Comparison of ENCODE assay signal across 7 cellular contexts in the genomic region with DNA sequence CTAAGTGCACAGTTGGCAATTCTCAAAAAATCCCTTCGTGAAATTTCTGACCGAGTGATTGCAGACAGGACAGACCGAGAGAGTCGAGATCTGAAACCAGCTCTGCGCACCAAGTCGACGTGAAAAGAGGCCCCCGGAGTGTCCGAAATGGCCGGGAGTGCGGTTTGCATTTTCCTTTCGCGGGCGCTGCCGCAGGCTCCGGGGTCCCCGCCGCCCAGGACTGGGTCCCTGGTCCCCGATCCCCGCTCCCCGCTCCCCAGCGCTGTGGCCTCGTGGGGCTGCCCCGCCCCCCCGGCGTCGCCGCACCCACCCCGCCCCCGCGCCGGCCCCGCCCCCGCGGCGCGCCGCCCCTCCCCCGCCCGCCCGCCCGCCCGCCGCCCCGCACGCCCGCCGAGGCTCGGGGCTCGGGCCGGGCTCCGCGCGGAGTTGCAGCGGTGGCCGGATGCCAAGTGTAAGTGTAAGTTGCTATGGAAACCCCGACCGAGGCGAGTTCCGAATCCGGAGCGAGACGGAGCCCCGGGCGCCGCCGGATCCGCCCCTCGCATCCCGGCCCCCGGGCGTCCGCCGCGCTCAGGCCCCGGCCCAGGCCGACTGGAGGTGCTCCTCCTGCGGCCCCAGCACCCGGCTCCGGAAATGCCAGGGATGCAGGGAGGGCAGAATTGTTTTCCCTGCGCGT. TPM values are rescaled to one million over a fixed set of nuclear protein-coding genes. Genes with fewer than 3 reads are reported as not detected.
DNase-seq lines count a peak whose midpoint lies in the region; ATAC-seq and TF ChIP-seq lines count a peak whose summit lies in the region.

No MANE protein-coding gene starts in this region.

- peak overlapping the region; percentile 78 for H3K4me3 Mint-ChIP-seq in WTC11

- H3K9me3 ChIP-seq in skeletal muscle tissue (ENCODE audit: control insufficient read depth in 3 of 3, low read length in 3 of 3), result no peaks in the 10 kb centered on the region

- in situ Hi-C loops in GM13977 (cut with MboI; ENCODE audit: low pct_unique_long_range_greater_than_20kb, low sequenced_read_pairs, unreplicated experiment), result loop anchor here (10.0 kb wide), 1 partner anchor 321 kb away; the partner anchor contains the start of gene DNAJC1

- peak; percentile 78 for ATAC-seq in WTC11

- POLR2A ChIA-PET in WTC11 (lab: Charles Lee), result no interaction called here

- CTCF ChIA-PET in WTC11 (lab: Charles Lee), result no interaction called here

- TF ChIP-seq CTCF in GM13977 (IDR thresholded peaks at IDR 0.05; ENCODE audit: extremely low read depth, insufficient read depth, missing control alignments), result no peak
- no peak for TF ChIP-seq CTCF in HFF-Myc (IDR thresholded peaks at IDR 0.05; ENCODE audit: low read depth, low read length, missing control alignments)
- TF ChIP-seq CTCF in WTC11 (IDR thresholded peaks at IDR 0.05), result no peak

- no peaks in the 10 kb centered on the region for H3K9me3 Mint-ChIP-seq in WTC11

- H3K27ac Mint-ChIP-seq in WTC11, result no peak overlapping the region

- peak overlapping the region; percentile 52 for H3K4me3 ChIP-seq in HFF-Myc (replicated peaks; ENCODE audit: low read depth, low read length)
- H3K4me3 ChIP-seq in skeletal muscle tissue (ENCODE audit: low read length in 3 of 3), result peak overlapping the region; percentile 57 to 74 (median 67)

- H3K27me3 Mint-ChIP-seq in WTC11 (ENCODE audit: low read depth), result peaks cover 86% of the 10 kb centered on the region

- peak overlapping the region; percentile 48 to 57 (median 52) for H3K9ac ChIP-seq in skeletal muscle tissue (ENCODE audit: low read depth in 1 of 3, low read length in 3 of 3)

- H3K4me1 Mint-ChIP-seq in WTC11, result peaks cover 41% of the 10 kb centered on the region

- peaks cover 14 to 30% (median 16%) of the 10 kb centered on the region in 3 donors for H3K4me1 ChIP-seq in skeletal muscle tissue (ENCODE audit: control insufficient read depth in 3 of 3, insufficient read depth in 3 of 3, low read length in 3 of 3)

- no peaks in the 10 kb centered on the region for H3K36me3 Mint-ChIP-seq in WTC11

- H3K27ac ChIP-seq in caudate nucleus (ENCODE audit: low read depth, low read length), result peak overlapping the region; percentile 59
- peak overlapping the region; percentile 6 for H3K27ac ChIP-seq in skeletal muscle tissue (ENCODE audit: low read depth, low read length)

- peaks cover 8 to 25% (median 24%) of the 10 kb centered on the region in 3 donors for H3K36me3 ChIP-seq in skeletal muscle tissue (ENCODE audit: control insufficient read depth in 3 of 3, insufficient read depth in 3 of 3, low read length in 3 of 3)

- DNase-seq in GM13977 (ENCODE audit: low spot score), result peak; percentile 91
- no peak for DNase-seq in HFF-Myc (ENCODE audit: extremely low read depth, low read depth)
- peak; percentile 52 for DNase-seq in NCI-H1092 (lab: John Stamatoyannopoulos, UW)
- DNase-seq in WTC11 (ENCODE audit: low spot score), result peak; percentile 87
- DNase-seq in caudate nucleus (lab: John Stamatoyannopoulos, UW), result peak in 39 of 61 donors; percentile 15 to 78 (median 44)
- DNase-seq in iPS-NIHi7 (ENCODE audit: extremely low spot score), result peak; percentile 83

- H3K27me3 ChIP-seq in skeletal muscle tissue (ENCODE audit: control insufficient read depth in 3 of 3, insufficient read depth in 3 of 3, low read length in 3 of 3), result peaks cover 0 to 7% (median 0%) of the 10 kb centered on the region in 3 donors

TF ChIP-seq in WTC11, 78 proteins besides CTCF, POLR2A, EP300 and RAD21 (continues in another document):
- TF ChIP-seq OVOL2 (CRISPR knock-in tag; IDR thresholded peaks at IDR 0.05; ENCODE audit: borderline replicate concordance) (no peak), IRF2 (CRISPR knock-in tag; IDR thresholded peaks at IDR 0.05; ENCODE audit: borderline replicate concordance, low read depth) (no peak), NFYB (CRISPR knock-in tag; conservative IDR thresholded peaks at IDR 0.05; ENCODE audit: low read depth) (no peak), TEAD1 (CRISPR knock-in tag; IDR thresholded peaks at IDR 0.05) (peak; percentile 42; the same call in 1 of the 2 replicates), ZNF396 (CRISPR knock-in tag; IDR thresholded peaks at IDR 0.05; ENCODE audit: borderline replicate concordance) (no peak), AR (CRISPR knock-in tag; IDR thresholded peaks at IDR 0.05) (no peak), ZNF263 (CRISPR knock-in tag; IDR thresholded peaks at IDR 0.05; ENCODE audit: low read depth) (peak; percentile 45; the same call in 1 of the 2 replicates), GTF2I (CRISPR knock-in tag; conservative IDR thresholded peaks at IDR 0.05) (no peak), ERG (CRISPR knock-in tag; IDR thresholded peaks at IDR 0.05) (no peak)
- TF ChIP-seq, protein P1, sequence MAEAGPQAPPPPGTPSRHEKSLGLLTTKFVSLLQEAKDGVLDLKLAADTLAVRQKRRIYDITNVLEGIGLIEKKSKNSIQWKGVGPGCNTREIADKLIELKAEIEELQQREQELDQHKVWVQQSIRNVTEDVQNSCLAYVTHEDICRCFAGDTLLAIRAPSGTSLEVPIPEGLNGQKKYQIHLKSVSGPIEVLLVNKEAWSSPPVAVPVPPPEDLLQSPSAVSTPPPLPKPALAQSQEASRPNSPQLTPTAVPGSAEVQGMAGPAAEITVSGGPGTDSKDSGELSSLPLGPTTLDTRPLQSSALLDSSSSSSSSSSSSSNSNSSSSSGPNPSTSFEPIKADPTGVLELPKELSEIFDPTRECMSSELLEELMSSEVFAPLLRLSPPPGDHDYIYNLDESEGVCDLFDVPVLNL (CRISPR knock-in tag; IDR thresholded peaks at IDR 0.05; ENCODE audit: borderline replicate concordance, low read depth), result no peak
- TF ChIP-seq, protein P2, sequence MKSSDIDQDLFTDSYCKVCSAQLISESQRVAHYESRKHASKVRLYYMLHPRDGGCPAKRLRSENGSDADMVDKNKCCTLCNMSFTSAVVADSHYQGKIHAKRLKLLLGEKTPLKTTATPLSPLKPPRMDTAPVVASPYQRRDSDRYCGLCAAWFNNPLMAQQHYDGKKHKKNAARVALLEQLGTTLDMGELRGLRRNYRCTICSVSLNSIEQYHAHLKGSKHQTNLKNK (CRISPR knock-in tag; IDR thresholded peaks at IDR 0.05), result no peak
- TF ChIP-seq, protein P3, sequence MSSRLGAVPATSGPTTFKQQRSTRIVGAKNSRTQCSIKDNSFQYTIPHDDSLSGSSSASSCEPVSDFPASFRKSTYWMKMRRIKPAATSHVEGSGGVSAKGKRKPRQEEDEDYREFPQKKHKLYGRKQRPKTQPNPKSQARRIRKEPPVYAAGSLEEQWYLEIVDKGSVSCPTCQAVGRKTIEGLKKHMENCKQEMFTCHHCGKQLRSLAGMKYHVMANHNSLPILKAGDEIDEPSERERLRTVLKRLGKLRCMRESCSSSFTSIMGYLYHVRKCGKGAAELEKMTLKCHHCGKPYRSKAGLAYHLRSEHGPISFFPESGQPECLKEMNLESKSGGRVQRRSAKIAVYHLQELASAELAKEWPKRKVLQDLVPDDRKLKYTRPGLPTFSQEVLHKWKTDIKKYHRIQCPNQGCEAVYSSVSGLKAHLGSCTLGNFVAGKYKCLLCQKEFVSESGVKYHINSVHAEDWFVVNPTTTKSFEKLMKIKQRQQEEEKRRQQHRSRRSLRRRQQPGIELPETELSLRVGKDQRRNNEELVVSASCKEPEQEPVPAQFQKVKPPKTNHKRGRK (CRISPR knock-in tag; IDR thresholded peaks at IDR 0.05; ENCODE audit: borderline replicate concordance), result no peak

RNA-seq across cellular contexts. Expression of gene BMI1, which starts 4.5 kb away (rescaled TPM):
- total RNA-seq in WTC11 (2021) (3.4 to 4.0 TPM (median 4.0 TPM) in 3 replicates), skeletal muscle tissue (31.3 TPM)

RNA-seq across cellular contexts. Expression of gene COMMD3, which starts 9.2 kb away (rescaled TPM):
- total RNA-seq in WTC11 (2021), result 2.6 to 3.6 TPM (median 3.5 TPM) in 3 replicates
- total RNA-seq in skeletal muscle tissue, result 71.5 TPM

RNA-seq across cellular contexts. Expression of gene SPAG6, which starts 19.9 kb away (rescaled TPM):
- total RNA-seq in WTC11 (2021), result 0.30 to 0.74 TPM in 2 of 3 replicates, not detected in the other
- total RNA-seq in skeletal muscle tissue, result 2.6 TPM

Comparison
In these comparisons a context has a peak if more than half of its experiments do, and no peak if none do; other contexts are left out.
1. RNA of gene COMMD3, which starts 9.2 kb away (total RNA-seq): 71.5 TPM in skeletal muscle tissue (single experiment); 2.6 to 3.6 TPM in WTC11; every median in the first group is over 10 times any median in the second.